Comparison of ENCODE assay signal across 11 cellular contexts in the genomic region with DNA sequence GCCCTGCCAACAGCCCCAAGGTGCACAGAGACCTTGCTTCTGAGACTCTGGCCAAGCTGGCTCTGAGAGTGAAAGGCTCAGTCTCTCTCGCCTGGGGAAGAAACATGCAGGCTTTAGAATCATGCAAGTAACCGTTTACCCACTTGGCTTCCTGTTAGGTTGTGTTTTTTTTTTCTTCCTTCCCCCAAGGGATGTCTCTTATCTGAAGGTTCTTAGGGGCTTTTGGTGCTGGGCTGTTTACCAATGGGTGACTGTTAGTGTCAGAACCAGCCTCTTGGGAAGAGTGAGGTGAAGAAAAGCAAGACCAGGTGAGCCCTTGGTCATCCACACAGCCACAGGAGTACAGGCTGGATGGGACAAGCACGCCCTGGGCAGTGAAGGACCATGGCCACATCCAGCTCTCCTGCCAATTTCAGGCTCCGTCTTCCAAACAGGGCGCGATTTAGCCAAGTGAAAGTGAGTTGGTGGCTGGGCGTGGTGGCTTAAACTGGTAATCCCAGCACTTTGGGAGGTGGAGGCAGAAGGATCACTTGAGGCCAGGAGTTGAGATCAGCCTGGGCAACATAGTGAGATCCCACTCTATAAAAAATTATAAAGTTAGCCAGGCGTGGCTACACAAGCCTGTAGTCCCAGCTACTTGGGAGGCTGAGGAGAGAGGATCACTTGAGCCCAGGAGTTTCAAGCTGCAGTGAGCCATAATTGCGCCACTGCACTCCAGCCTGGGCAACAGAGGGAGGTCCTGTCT.
A peak's percentile ranks its signal among the peaks of the same experiment; 100 is the strongest.
DNase-seq lines count a peak whose midpoint lies in the region; ATAC-seq and TF ChIP-seq lines count a peak whose summit lies in the region.
"Had no signal": no experiment of that assay in that cellular context is flagged by ENCODE, and none has a peak within 500 bp of the region (broad histone marks: within the 10 kb centered on the region; RNA-seq: fewer than 3 reads in every experiment).

No MANE protein-coding gene starts in this region.

- H3K36me3 Mint-ChIP-seq in memory B cell (no peaks in the 10 kb centered on the region), progenitor cell of endocrine pancreas (ENCODE audit: insufficient read depth) (no peaks in the 10 kb centered on the region)

- intact Hi-C loops in testis (cut with DNase I; ENCODE audit: low total_unique reads): no loop called here

- ATAC-seq in GM18499 (IDR thresholded peaks at IDR 0.05; ENCODE audit: insufficient read depth, unreplicated experiment): peak; percentile 52
- ATAC-seq in GM21576 (IDR thresholded peaks at IDR 0.05; ENCODE audit: unreplicated experiment): peak; percentile 54
- ATAC-seq in memory B cell (ENCODE audit: low read depth): peak; percentile 67
- ATAC-seq in GM21723 (IDR thresholded peaks at IDR 0.05; ENCODE audit: unreplicated experiment): no peak

- H3K4me3 Mint-ChIP-seq in memory B cell (peak overlapping the region; percentile 61), progenitor cell of endocrine pancreas (ENCODE audit: low read depth) (no peak overlapping the region)

- no peak overlapping the region for H3K27ac ChIP-seq in testis

- H3K27ac Mint-ChIP-seq in memory B cell: no peak overlapping the region
- no peak overlapping the region for H3K27ac Mint-ChIP-seq in progenitor cell of endocrine pancreas

- no peaks in the 10 kb centered on the region for H3K27me3 Mint-ChIP-seq in memory B cell
- peaks cover 7% of the 10 kb centered on the region for H3K27me3 Mint-ChIP-seq in progenitor cell of endocrine pancreas

- 80 to 81% methylated on average over 9 of the region's 9 CpGs for WGBS in testis, 2 donors

- H3K9me3 ChIP-seq in testis: no peaks in the 10 kb centered on the region

- no peak overlapping the region for H3K4me3 ChIP-seq in testis
- H3K4me3 ChIP-seq: lung had no signal

- TF ChIP-seq CTCF in testis (IDR thresholded peaks at IDR 0.05): no peak
- TF ChIP-seq CTCF in progenitor cell of endocrine pancreas (IDR thresholded peaks at IDR 0.05; ENCODE audit: unreplicated experiment): no peak

- no peaks in the 10 kb centered on the region for H3K36me3 ChIP-seq in testis (ENCODE audit: low read depth, missing control alignments)

- TF ChIP-seq POLR2A in testis (IDR thresholded peaks at IDR 0.05): no peak

- H3K27me3 ChIP-seq in testis: no peaks in the 10 kb centered on the region

- H3K9me3 Mint-ChIP-seq in memory B cell: no peaks in the 10 kb centered on the region
- H3K9me3 Mint-ChIP-seq in progenitor cell of endocrine pancreas (ENCODE audit: low read depth): no peaks in the 10 kb centered on the region

- DNase-seq in NOMO-1 treated with DMSO at 0.1 percent for 48 hours (lab: John Stamatoyannopoulos, UW; ENCODE audit: unreplicated experiment) (peak; percentile 77), memory B cell (ENCODE audit: low spot score in 2 of 2) (peak; percentile 17 to 22), testis (no peak), progenitor cell of endocrine pancreas (ENCODE audit: low spot score, unreplicated experiment) (no peak), 8988T (no peak)
- DNase-seq: NCI-H1092; stimulated activated CD4-positive, alpha-beta T cell treated with anti-CD3 and anti-CD28 coated beads, Interleukin-2, amount 100 ng/mL, for 48 hours had no signal

- H3K4me1 Mint-ChIP-seq in memory B cell: peaks cover 16% of the 10 kb centered on the region
- H3K4me1 Mint-ChIP-seq in progenitor cell of endocrine pancreas (ENCODE audit: low read depth): peaks cover 9% of the 10 kb centered on the region

- H3K4me1 ChIP-seq in testis: no peaks in the 10 kb centered on the region

Comparison
In these comparisons a context has a peak if more than half of its experiments do, and no peak if none do; other contexts are left out.
1. DNase-seq: peak in NOMO-1 treated with DMSO at 0.1 percent for 48 hours (single experiment) and memory B cell (2 of 2); none in testis (single experiment), progenitor cell of endocrine pancreas (single experiment) and 8988T (single experiment).